ENCODE assay signal across 9 cellular contexts in the genomic region with DNA sequence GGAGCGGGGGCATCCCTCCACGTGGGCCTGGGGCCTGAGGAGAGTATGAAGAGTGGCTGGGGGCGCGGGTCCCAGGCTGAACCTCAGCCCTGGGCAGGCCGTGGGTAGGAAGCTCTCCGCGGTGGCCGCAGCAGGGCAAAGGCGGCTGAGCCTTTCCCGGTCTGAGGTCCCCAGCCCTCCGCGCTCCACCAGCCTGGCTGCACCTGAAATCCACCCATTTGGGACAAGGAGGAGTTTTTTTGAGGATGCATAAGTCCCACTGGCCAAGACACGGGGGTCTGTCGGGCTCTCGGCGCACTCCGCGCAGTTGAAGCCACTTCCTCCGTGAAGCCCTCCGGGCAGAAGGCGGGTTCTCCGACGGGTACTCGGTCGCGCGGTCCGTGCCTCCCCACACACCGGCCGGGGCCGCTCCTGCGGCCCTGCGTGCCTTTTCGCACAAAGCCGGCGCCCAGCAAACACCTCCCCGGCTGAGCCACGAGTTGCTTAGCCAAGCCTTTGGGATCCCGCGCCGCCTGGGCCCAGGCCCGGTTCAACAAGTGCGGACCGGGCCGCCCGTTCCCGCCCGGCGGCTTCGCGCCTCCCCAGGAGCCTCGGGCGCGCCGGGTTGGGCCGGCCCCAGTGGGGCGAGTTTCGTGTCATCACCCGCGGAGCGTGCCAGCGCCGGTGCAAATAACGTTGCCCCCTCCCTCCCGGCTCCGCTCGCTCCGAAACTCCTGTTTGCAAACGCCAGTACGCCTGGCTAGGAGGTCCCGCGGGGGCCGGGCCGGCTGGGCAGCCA. TPM values are rescaled to one million over a fixed set of nuclear protein-coding genes. Genes with fewer than 3 reads are reported as not detected.
A peak's percentile ranks its signal among the peaks of the same experiment; 100 is the strongest.
DNase-seq lines count a peak whose midpoint lies in the region; ATAC-seq, FAIRE-seq and TF ChIP-seq lines count a peak whose summit lies in the region.
"Had no signal": no experiment of that assay in that cellular context is flagged by ENCODE, and none has a peak within 500 bp of the region (broad histone marks: within the 10 kb centered on the region; RNA-seq: fewer than 3 reads in every experiment).

No MANE protein-coding gene starts in this region.

- H3K27me3 ChIP-seq in HepG2 (ENCODE audit: control insufficient read depth in 1 of 2, insufficient read depth in 2 of 2, low read length in 2 of 2) = peaks cover 19 to 81% of the 10 kb centered on the region in 2 experiments
- H3K27me3 ChIP-seq in thoracic aorta (replicated peaks; ENCODE audit: insufficient read depth) = peaks cover 3% of the 10 kb centered on the region
- peaks cover 38% of the 10 kb centered on the region for H3K27me3 ChIP-seq in MM.1S (replicated peaks; ENCODE audit: insufficient read depth, low read length)

- no peaks in the 10 kb centered on the region for H4K20me1 ChIP-seq in HepG2 (ENCODE audit: insufficient read depth, low read length)
- no peaks in the 10 kb centered on the region for H4K20me1 ChIP-seq in MM.1S (ENCODE audit: insufficient read depth, low read length)

- no peak overlapping the region for H3K9ac ChIP-seq in HepG2 (ENCODE audit: insufficient read depth, low read depth, low read length)
- no peak overlapping the region for H3K9ac ChIP-seq in MM.1S (ENCODE audit: low read length)

- no peak for TF ChIP-seq RAD21 in HepG2 (CRISPR knock-in tag; IDR thresholded peaks at IDR 0.05)

- H3K79me2 ChIP-seq in HepG2 (ENCODE audit: insufficient read depth, low read length) = no peaks in the 10 kb centered on the region
- no peaks in the 10 kb centered on the region for H3K79me2 ChIP-seq in MM.1S (ENCODE audit: low read length)

- DNase-seq in T47D (ENCODE audit: low read depth in 1 of 2, low spot score in 1 of 2) = peak; percentile 56 to 79
- no peak for DNase-seq in MCF 10A (ENCODE audit: unreplicated experiment)
- no peak for DNase-seq in activated naive CD8-positive, alpha-beta T cell treated with anti-CD3 and anti-CD28 coated beads, Interleukin-2, amount 50 U/mL, for 24 hours
- DNase-seq in HepG2 (ENCODE audit: low spot score) = no peak
- no peak for DNase-seq in thoracic aorta (ENCODE audit: low spot score)
- no peak for DNase-seq in MM.1S
- DNase-seq in GM19240 (ENCODE audit: insufficient read length, low spot score) = no peak

- CTCF ChIA-PET in MCF 10A (lab: Yijun Ruan, JAX) (interaction anchor here (0.7 kb wide), 1 partner anchor 10 kb away, joined by 3 read pairs; no protein-coding TSS in a partner anchor), HepG2 (lab: Yijun Ruan, JAX; ENCODE audit: low intra/inter-chr PET ratio, low total read pairs) (no interaction called here)

- BruUV-seq in MCF 10A (replicated peaks; lab: Mats Ljungman, UMichigan) = no TSS peak
- no TSS peak for BruUV-seq in HepG2 (replicated peaks; lab: Mats Ljungman, UMichigan)

- ATAC-seq in activated naive CD8-positive, alpha-beta T cell treated with anti-CD3 and anti-CD28 coated beads, Interleukin-2, amount 50 U/mL, for 24 hours = no peak
- ATAC-seq in HepG2 = no peak
- no peak for ATAC-seq in thoracic aorta (ENCODE audit: insufficient number of reproducible peaks, low FRiP score, low read depth)
- no peak for ATAC-seq in HG03175 (IDR thresholded peaks at IDR 0.05; ENCODE audit: unreplicated experiment)

- H3K27ac Mint-ChIP-seq in MCF 10A (ENCODE audit: low read depth, unreplicated experiment) = no peak overlapping the region
- H3K27ac Mint-ChIP-seq in activated naive CD8-positive, alpha-beta T cell treated with anti-CD3 and anti-CD28 coated beads, Interleukin-2, amount 50 U/mL, for 24 hours = no peak overlapping the region

- TF ChIP-seq POLR2A in HepG2 (IDR thresholded peaks at IDR 0.05; ENCODE audit: insufficient read depth in 1 of 2, low read depth in 2 of 2, low read length in 2 of 2) = no peak

- peaks cover 49% of the 10 kb centered on the region for H3K4me1 ChIP-seq in HepG2 (ENCODE audit: insufficient read depth, low read length)
- peaks cover 8 to 29% of the 10 kb centered on the region in 2 donors for H3K4me1 ChIP-seq in thoracic aorta (ENCODE audit: control insufficient read depth in 1 of 2, low read depth in 2 of 2)
- H3K4me1 ChIP-seq in MM.1S (ENCODE audit: low read length) = peaks cover 21% of the 10 kb centered on the region

- no peak overlapping the region for H3K27ac ChIP-seq in HepG2 (ENCODE audit: extremely low read length, insufficient read depth, low read length)
- H3K27ac ChIP-seq in thoracic aorta = no peak overlapping the region
- no peak overlapping the region for H3K27ac ChIP-seq in MM.1S (ENCODE audit: low read length)

- in situ Hi-C loops in T47D (cut with HindIII; ENCODE audit: low pct_unique_long_range_greater_than_20kb, low sequenced_read_pairs) = no loop called here
- in situ Hi-C loops in HepG2 (cut with HindIII; ENCODE audit: extremely low pct_ligation_motif_present, low pct_unique_long_range_greater_than_20kb) = no loop called here

- no peaks in the 10 kb centered on the region for H3K9me3 ChIP-seq in HepG2 (ENCODE audit: low read length)
- no peaks in the 10 kb centered on the region for H3K9me3 ChIP-seq in thoracic aorta
- H3K9me3 ChIP-seq in MM.1S (replicated peaks; ENCODE audit: insufficient read depth, low read length) = no peaks in the 10 kb centered on the region

- no peak overlapping the region for H3K4me2 ChIP-seq in HepG2 (ENCODE audit: low read depth, low read length)
- no peak overlapping the region for H3K4me2 ChIP-seq in MM.1S (ENCODE audit: low read depth, low read length)

- H3F3A ChIP-seq in MM.1S (ENCODE audit: insufficient read depth, low read length) = peaks cover 19% of the 10 kb centered on the region

- intact Hi-C loops in MCF 10A (cut with micrococcal nuclease) (no loop called here), HepG2 (cut with micrococcal nuclease; ENCODE audit: unreplicated experiment) (no loop called here)

- no peak overlapping the region for H3K4me3 ChIP-seq in HepG2 (replicated peaks in 1 of 3; ENCODE audit: insufficient read depth in 1 of 3, low read depth in 2 of 3, low read length in 3 of 3)
- peak overlapping the region; percentile 60 for H3K4me3 ChIP-seq in thoracic aorta
- no peak overlapping the region for H3K4me3 ChIP-seq in MM.1S (ENCODE audit: low read length)

- no peak for TF ChIP-seq EP300 in HepG2 (IDR thresholded peaks at IDR 0.05; ENCODE audit: low read depth in 2 of 2, low read length in 2 of 2)
- no peak for TF ChIP-seq EP300 in HepG2 (CRISPR knock-in tag; IDR thresholded peaks at IDR 0.05; ENCODE audit: borderline replicate concordance)

- H3K36me3 ChIP-seq in HepG2 (replicated peaks in 1 of 2; ENCODE audit: control insufficient read depth in 1 of 2, insufficient read depth in 2 of 2, low read length in 2 of 2) = no peaks in the 10 kb centered on the region
- H3K36me3 ChIP-seq in thoracic aorta = no peaks in the 10 kb centered on the region
- H3K36me3 ChIP-seq in MM.1S (replicated peaks; ENCODE audit: insufficient read depth, low read length) = no peaks in the 10 kb centered on the region

- no peak overlapping the region for H2AFZ ChIP-seq in HepG2 (ENCODE audit: low read length)
- no peak overlapping the region for H2AFZ ChIP-seq in MM.1S (ENCODE audit: low read length)

- no peaks in the 10 kb centered on the region for H3K4me1 Mint-ChIP-seq in MCF 10A (ENCODE audit: insufficient read depth, unreplicated experiment)
- H3K4me1 Mint-ChIP-seq in activated naive CD8-positive, alpha-beta T cell treated with anti-CD3 and anti-CD28 coated beads, Interleukin-2, amount 50 U/mL, for 24 hours = peaks cover 25% of the 10 kb centered on the region

- FAIRE-seq in HepG2 (lab: Jason Lieb, UNC) = no peak

- 73% methylated on average over 46 of the region's 74 CpGs for WGBS in HepG2 (ENCODE audit: low lambda C conversion rate)

- H3K9me3 Mint-ChIP-seq in MCF 10A (ENCODE audit: unreplicated experiment) = no peaks in the 10 kb centered on the region
- H3K9me3 Mint-ChIP-seq in activated naive CD8-positive, alpha-beta T cell treated with anti-CD3 and anti-CD28 coated beads, Interleukin-2, amount 50 U/mL, for 24 hours = no peaks in the 10 kb centered on the region

- H3K27me3 Mint-ChIP-seq in MCF 10A (ENCODE audit: insufficient read depth, unreplicated experiment) = peaks cover 22% of the 10 kb centered on the region
- H3K27me3 Mint-ChIP-seq in activated naive CD8-positive, alpha-beta T cell treated with anti-CD3 and anti-CD28 coated beads, Interleukin-2, amount 50 U/mL, for 24 hours = peaks cover 56% of the 10 kb centered on the region

- POLR2A ChIA-PET in MCF 10A (lab: Yijun Ruan, JAX) (interaction anchor here (1.0 to 1.3 kb wide), 2 partner anchors 10 to 32 kb away, joined by 3 read pairs; no protein-coding TSS in a partner anchor), HepG2 (lab: Yijun Ruan, JAX) (no interaction called here)

- no peak overlapping the region for H3K4me3 Mint-ChIP-seq in MCF 10A (ENCODE audit: unreplicated experiment)
- peak overlapping the region; percentile 30 for H3K4me3 Mint-ChIP-seq in activated naive CD8-positive, alpha-beta T cell treated with anti-CD3 and anti-CD28 coated beads, Interleukin-2, amount 50 U/mL, for 24 hours

- H3K9me2 ChIP-seq in MM.1S (replicated peaks; ENCODE audit: insufficient read depth, low read length) = no peaks in the 10 kb centered on the region

- no peaks in the 10 kb centered on the region for H3K36me3 Mint-ChIP-seq in MCF 10A (ENCODE audit: insufficient read depth, unreplicated experiment)
- H3K36me3 Mint-ChIP-seq in activated naive CD8-positive, alpha-beta T cell treated with anti-CD3 and anti-CD28 coated beads, Interleukin-2, amount 50 U/mL, for 24 hours (ENCODE audit: low read depth) = no peaks in the 10 kb centered on the region

- TF ChIP-seq CTCF in MCF 10A (IDR thresholded peaks at IDR 0.05; ENCODE audit: unreplicated experiment) = no peak
- no peak for TF ChIP-seq CTCF in HepG2 (CRISPR knock-in tag; IDR thresholded peaks at IDR 0.05)
- TF ChIP-seq CTCF in thoracic aorta (IDR thresholded peaks at IDR 0.05) = no peak
- no peak for TF ChIP-seq CTCF in MM.1S (IDR thresholded peaks at IDR 0.05; ENCODE audit: low read length)

RNA-seq across cellular contexts. Expression of a gene that starts 0.7 kb away (rescaled TPM):
- total RNA-seq in MCF 10A (2022) (not detected in 2 replicates), HepG2 (2016; rRNA removed; fragmentation: Illumina TruSeq; extraction: Trizol) (not detected in 2 replicates), thoracic aorta (under 1 TPM in 1 of 2 donors, not detected in 1; 0.27 TPM)
- not detected in 2 replicates for total RNA-seq in HepG2 (2016; cell fraction: cytosol; rRNA removed; fragmentation: Illumina TruSeq; extraction: Trizol; ENCODE audit: low read depth)
- not detected in 2 replicates for total RNA-seq in HepG2 (2016; cell fraction: insoluble cytoplasmic fraction; rRNA removed; fragmentation: Illumina TruSeq; extraction: Trizol)
- not detected in 2 replicates for total RNA-seq in HepG2 (2016; cell fraction: membrane; rRNA removed; fragmentation: Illumina TruSeq; extraction: Trizol)
- not detected in 2 replicates for total RNA-seq in HepG2 (2016; cell fraction: nucleus; rRNA removed; fragmentation: Illumina TruSeq; extraction: Trizol)
- 0.01 and 0.04 TPM in 2 replicates for polyA plus RNA-seq in HepG2 (2011; rRNA removed)
- polyA plus RNA-seq in HepG2 (2011; cell fraction: cytosol; rRNA removed) = not detected in 2 replicates
- 0.03 TPM in 1 of 2 replicates, not detected in the other for polyA plus RNA-seq in HepG2 (2011; cell fraction: nucleus; rRNA removed)
- not detected in 2 replicates for polyA plus RNA-seq in HepG2 (2012)
- polyA plus RNA-seq in HepG2 (2016; cell fraction: cytosol; fragmentation: Illumina TruSeq; extraction: Trizol; ENCODE audit: low read depth) = not detected in 2 replicates
- polyA plus RNA-seq in HepG2 (2016; cell fraction: insoluble cytoplasmic fraction; fragmentation: Illumina TruSeq; extraction: Trizol; ENCODE audit: low read depth) = not detected in 2 replicates
- not detected in 2 replicates for polyA plus RNA-seq in HepG2 (2016; cell fraction: membrane; fragmentation: Illumina TruSeq; extraction: Trizol; ENCODE audit: low read depth)
- not detected in 2 replicates for polyA plus RNA-seq in HepG2 (2016; cell fraction: nucleus; fragmentation: Illumina TruSeq; extraction: Trizol; ENCODE audit: insufficient read depth, low read depth)
- polyA minus RNA-seq in HepG2 (2011; rRNA and poly(A)+ RNA removed; ENCODE audit: low replicate concordance) = not detected in 2 replicates
- polyA minus RNA-seq in HepG2 (2011; cell fraction: cytosol; rRNA and poly(A)+ RNA removed) = not detected in 2 replicates
- polyA minus RNA-seq in HepG2 (2011; cell fraction: nucleus; rRNA and poly(A)+ RNA removed) = not detected in 2 replicates
- total RNA-seq: RPMI7951 had no signal

RNA-seq across cellular contexts. Expression of a gene that starts 5.4 kb away (rescaled TPM):
- total RNA-seq in MCF 10A (2022) (12.9 and 14.4 TPM in 2 replicates), HepG2 (2016; rRNA removed; fragmentation: Illumina TruSeq; extraction: Trizol) (3.8 and 4.4 TPM in 2 replicates), thoracic aorta (10 to 100 TPM; 26.3 to 38.4 TPM)
- 0.44 and 0.61 TPM in 2 replicates for total RNA-seq in HepG2 (2016; cell fraction: cytosol; rRNA removed; fragmentation: Illumina TruSeq; extraction: Trizol; ENCODE audit: low read depth)
- 2.9 and 4.5 TPM in 2 replicates for total RNA-seq in HepG2 (2016; cell fraction: insoluble cytoplasmic fraction; rRNA removed; fragmentation: Illumina TruSeq; extraction: Trizol)
- 2.0 and 2.1 TPM in 2 replicates for total RNA-seq in HepG2 (2016; cell fraction: membrane; rRNA removed; fragmentation: Illumina TruSeq; extraction: Trizol)
- total RNA-seq in HepG2 (2016; cell fraction: nucleus; rRNA removed; fragmentation: Illumina TruSeq; extraction: Trizol) = 2.9 and 3.7 TPM in 2 replicates
- 1.7 and 2.8 TPM in 2 replicates for polyA plus RNA-seq in HepG2 (2011; rRNA removed)
- 1.6 and 2.5 TPM in 2 replicates for polyA plus RNA-seq in HepG2 (2011; cell fraction: cytosol; rRNA removed)
- 6.0 and 6.2 TPM in 2 replicates for polyA plus RNA-seq in HepG2 (2011; cell fraction: nucleus; rRNA removed)
- polyA plus RNA-seq in HepG2 (2012) = 1.2 and 2.4 TPM in 2 replicates
- 0.25 and 0.27 TPM in 2 replicates for polyA plus RNA-seq in HepG2 (2016; cell fraction: cytosol; fragmentation: Illumina TruSeq; extraction: Trizol; ENCODE audit: low read depth)
- 2.6 and 2.7 TPM in 2 replicates for polyA plus RNA-seq in HepG2 (2016; cell fraction: insoluble cytoplasmic fraction; fragmentation: Illumina TruSeq; extraction: Trizol; ENCODE audit: low read depth)
- 0.78 and 0.94 TPM in 2 replicates for polyA plus RNA-seq in HepG2 (2016; cell fraction: membrane; fragmentation: Illumina TruSeq; extraction: Trizol; ENCODE audit: low read depth)
- polyA plus RNA-seq in HepG2 (2016; cell fraction: nucleus; fragmentation: Illumina TruSeq; extraction: Trizol; ENCODE audit: insufficient read depth, low read depth) = 4.3 and 4.6 TPM in 2 replicates
- polyA minus RNA-seq in HepG2 (2011; rRNA and poly(A)+ RNA removed; ENCODE audit: low replicate concordance) = 9.8 and 22.8 TPM in 2 replicates
- polyA minus RNA-seq in HepG2 (2011; cell fraction: cytosol; rRNA and poly(A)+ RNA removed) = 3.4 and 4.2 TPM in 2 replicates
- 4.9 and 5.1 TPM in 2 replicates for polyA minus RNA-seq in HepG2 (2011; cell fraction: nucleus; rRNA and poly(A)+ RNA removed)

RNA-seq across cellular contexts. Expression of a gene that starts 47.6 kb away (rescaled TPM):
- total RNA-seq in MCF 10A (2022) (not detected in 2 replicates), HepG2 (2016; rRNA removed; fragmentation: Illumina TruSeq; extraction: Trizol) (0.09 TPM in 1 of 2 replicates, not detected in the other), thoracic aorta (under 1 TPM in 1 of 2 donors, not detected in 1; 0.81 TPM)
- not detected in 2 replicates for total RNA-seq in HepG2 (2016; cell fraction: cytosol; rRNA removed; fragmentation: Illumina TruSeq; extraction: Trizol; ENCODE audit: low read depth)
- total RNA-seq in HepG2 (2016; cell fraction: insoluble cytoplasmic fraction; rRNA removed; fragmentation: Illumina TruSeq; extraction: Trizol) = 0.17 TPM in 1 of 2 replicates, not detected in the other
- total RNA-seq in HepG2 (2016; cell fraction: membrane; rRNA removed; fragmentation: Illumina TruSeq; extraction: Trizol) = not detected in 2 replicates
- total RNA-seq in HepG2 (2016; cell fraction: nucleus; rRNA removed; fragmentation: Illumina TruSeq; extraction: Trizol) = 0.16 TPM in 1 of 2 replicates, not detected in the other
- polyA plus RNA-seq in HepG2 (2011; rRNA removed) = 0.29 and 0.34 TPM in 2 replicates
- polyA plus RNA-seq in HepG2 (2011; cell fraction: cytosol; rRNA removed) = 0.08 and 0.30 TPM in 2 replicates
- polyA plus RNA-seq in HepG2 (2011; cell fraction: nucleus; rRNA removed) = 4.2 and 5.7 TPM in 2 replicates
- polyA plus RNA-seq in HepG2 (2012) = 0.19 and 0.35 TPM in 2 replicates
- polyA plus RNA-seq in HepG2 (2016; cell fraction: cytosol; fragmentation: Illumina TruSeq; extraction: Trizol; ENCODE audit: low read depth) = 0.17 TPM in 1 of 2 replicates, not detected in the other
- polyA plus RNA-seq in HepG2 (2016; cell fraction: insoluble cytoplasmic fraction; fragmentation: Illumina TruSeq; extraction: Trizol; ENCODE audit: low read depth) = 0.19 TPM in 1 of 2 replicates, not detected in the other
- polyA plus RNA-seq in HepG2 (2016; cell fraction: membrane; fragmentation: Illumina TruSeq; extraction: Trizol; ENCODE audit: low read depth) = 0.08 and 0.22 TPM in 2 replicates
- polyA plus RNA-seq in HepG2 (2016; cell fraction: nucleus; fragmentation: Illumina TruSeq; extraction: Trizol; ENCODE audit: insufficient read depth, low read depth) = 0.52 and 0.55 TPM in 2 replicates
- polyA minus RNA-seq in HepG2 (2011; rRNA and poly(A)+ RNA removed; ENCODE audit: low replicate concordance) = 0.30 and 0.86 TPM in 2 replicates
- polyA minus RNA-seq in HepG2 (2011; cell fraction: cytosol; rRNA and poly(A)+ RNA removed) = not detected in 2 replicates
- polyA minus RNA-seq in HepG2 (2011; cell fraction: nucleus; rRNA and poly(A)+ RNA removed) = 0.75 and 1.4 TPM in 2 replicates
- total RNA-seq: RPMI7951 had no signal

Comparison
In these comparisons a context has a peak if more than half of its experiments do, and no peak if none do; other contexts are left out.
1. DNase-seq: peak in T47D (2 of 2); none in MCF 10A (single experiment), activated naive CD8-positive, alpha-beta T cell treated with anti-CD3 and anti-CD28 coated beads, Interleukin-2, amount 50 U/mL, for 24 hours (single experiment), HepG2 (single experiment), thoracic aorta (single experiment), MM.1S (single experiment) and GM19240 (single experiment).